In the genomic region with DNA sequence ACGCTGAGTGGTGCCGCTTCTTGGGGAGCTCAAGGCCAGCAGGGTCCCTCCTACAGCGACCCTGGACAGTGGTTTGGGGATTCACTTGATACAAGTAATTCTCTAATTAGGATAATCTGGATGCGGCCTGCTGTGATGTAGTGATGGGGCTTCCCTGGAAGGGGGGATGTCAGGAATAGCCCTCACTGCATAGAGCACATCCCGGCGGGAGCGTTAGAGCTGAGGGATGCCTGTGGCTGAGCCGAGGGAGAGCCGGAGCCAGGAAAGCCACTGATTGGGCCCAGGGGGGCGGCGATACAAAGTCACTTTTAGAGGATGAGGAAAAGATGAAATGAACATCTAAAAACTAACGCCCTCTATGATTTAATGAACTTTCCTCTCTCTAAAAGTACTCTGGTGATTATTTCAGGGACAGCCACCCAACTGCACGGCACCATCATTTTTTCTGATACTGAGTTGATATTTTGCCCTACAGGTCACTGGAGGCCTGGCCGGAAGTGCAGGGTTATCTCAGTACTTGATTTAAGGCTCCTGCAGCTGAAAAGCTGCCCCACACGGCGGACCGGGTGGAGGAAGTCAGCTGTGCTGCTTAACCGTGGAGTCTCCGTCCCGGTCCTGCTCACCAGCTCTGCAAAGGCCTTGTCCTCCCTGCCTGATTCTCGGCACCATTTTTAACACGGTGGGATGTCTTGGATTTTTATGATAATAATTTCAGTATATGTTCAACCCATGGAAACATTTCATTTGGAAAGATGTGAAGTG, we compare ENCODE assay signal across 16 cellular contexts.
"Had no signal": no experiment of that assay in that cellular context is flagged by ENCODE, and none has a peak within 500 bp of the region (broad histone marks: within the 10 kb centered on the region; RNA-seq: fewer than 3 reads in every experiment).

No MANE protein-coding gene starts in this region.

- ATAC-seq: effector memory CD8-positive, alpha-beta T cell; mucosa of descending colon; naive thymus-derived CD8-positive, alpha-beta T cell; psoas muscle had no signal

- DNase-seq: activated CD4-positive, alpha-beta T cell treated with anti-CD3 and anti-CD28 coated beads for 4 hours; activated naive CD4-positive, alpha-beta T cell treated with anti-CD3 and anti-CD28 coated beads, Interleukin-2, amount 10 ng/mL, durations not matched to agents 7 days and 5 days; effector memory CD8-positive, alpha-beta T cell; kidney glomerular epithelial cell; mucosa of descending colon; naive thymus-derived CD8-positive, alpha-beta T cell; sigmoid colon; stimulated activated CD4-positive, alpha-beta T cell treated with anti-CD3 and anti-CD28 coated beads, Interleukin-12 subunit alpha, Interleukin-12 subunit beta, amount 100 ng/mL, for 4 hours; stimulated activated naive CD4-positive, alpha-beta T cell; substantia nigra; SW 1271; T-helper 9 cell; transverse colon had no signal

- H3K27me3 Mint-ChIP-seq: naive thymus-derived CD8-positive, alpha-beta T cell had no signal

- H3K27ac Mint-ChIP-seq: activated naive CD4-positive, alpha-beta T cell treated with anti-CD3 and anti-CD28 coated beads, Interleukin-2, amount 10 ng/mL, durations not matched to agents 7 days and 5 days; effector memory CD8-positive, alpha-beta T cell had no signal

- H3K9me3 ChIP-seq: mucosa of descending colon, psoas muscle, sigmoid colon, transverse colon had no signal

- H3K4me3 ChIP-seq: mucosa of descending colon, psoas muscle, sigmoid colon, transverse colon had no signal

- H3K4me1 ChIP-seq: psoas muscle had no signal

- H3K36me3 Mint-ChIP-seq: activated naive CD4-positive, alpha-beta T cell treated with anti-CD3 and anti-CD28 coated beads, Interleukin-2, amount 10 ng/mL, durations not matched to agents 7 days and 5 days; brain; naive thymus-derived CD8-positive, alpha-beta T cell had no signal

- H3K9me3 Mint-ChIP-seq: activated naive CD4-positive, alpha-beta T cell treated with anti-CD3 and anti-CD28 coated beads, Interleukin-2, amount 10 ng/mL, durations not matched to agents 7 days and 5 days; central memory CD8-positive, alpha-beta T cell; effector memory CD8-positive, alpha-beta T cell; naive thymus-derived CD8-positive, alpha-beta T cell had no signal

- H3K36me3 ChIP-seq: sigmoid colon, transverse colon had no signal

- H3K4me3 Mint-ChIP-seq: activated naive CD4-positive, alpha-beta T cell treated with anti-CD3 and anti-CD28 coated beads, Interleukin-2, amount 10 ng/mL, durations not matched to agents 7 days and 5 days; brain; central memory CD8-positive, alpha-beta T cell had no signal

- H3K27me3 ChIP-seq: sigmoid colon, transverse colon had no signal

- H3K27ac ChIP-seq: psoas muscle had no signal
